9 cellular contexts compared by ENCODE assay signal in the genomic region with DNA sequence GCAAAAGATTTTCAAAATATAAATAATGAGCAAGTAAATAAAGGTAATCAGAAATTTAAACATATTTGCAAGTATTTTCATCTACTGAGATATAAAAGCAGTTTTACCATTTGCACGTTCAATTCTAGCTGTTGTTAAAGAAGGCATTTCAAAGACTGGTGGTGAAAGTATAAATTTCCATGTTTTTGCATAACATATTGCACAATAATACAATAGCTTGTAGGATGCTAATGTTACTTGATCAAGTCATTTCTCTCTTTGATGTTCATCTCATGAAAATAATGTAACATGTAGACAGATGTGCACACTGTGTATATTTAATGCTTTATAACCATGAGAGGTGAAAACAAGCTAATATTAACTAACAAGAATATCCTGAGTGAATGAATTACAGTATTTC.
"Had no signal": no experiment of that assay in that cellular context is flagged by ENCODE, and none has a peak within 500 bp of the region (broad histone marks: within the 10 kb centered on the region; RNA-seq: fewer than 3 reads in every experiment).

No MANE protein-coding gene starts in this region.

- ATAC-seq: HCT116 had no signal

- DNase-seq: GM23248, GOT3, H7, HFFc6, Kasumi-1, KG1 had no signal

- H3K36me3 ChIP-seq: HAP-1 had no signal

- H3K4me3 ChIP-seq: GM23248, HAP-1 had no signal

- H2AFZ ChIP-seq: GM23248 had no signal

- H3K27ac ChIP-seq: GM23248, HL-60 had no signal

- H3K9ac ChIP-seq: GM23248 had no signal

- H3K9me3 ChIP-seq: HAP-1 had no signal
